In genomic region chr1:198726455-198726854, GRCh38 we compare ENCODE assay signal across 14 cellular contexts.
DNase-seq lines count a peak whose midpoint lies in the region; ATAC-seq and TF ChIP-seq lines count a peak whose summit lies in the region.
"Had no signal": no experiment of that assay in that cellular context is flagged by ENCODE, and none has a peak within 500 bp of the region (broad histone marks: within the 10 kb centered on the region; RNA-seq: fewer than 3 reads in every experiment).

No MANE protein-coding gene starts in this region.

- DNase-seq in activated naive CD4-positive, alpha-beta T cell (lab: John Stamatoyannopoulos, UW): no peak
- DNase-seq in fibroblast of the aortic adventitia (ENCODE audit: low read depth) (peak; percentile 40), stromal cell of bone marrow (ENCODE audit: low read depth) (peak; percentile 54), HuH-7 (ENCODE audit: low spot score) (no peak), Ammon's horn (ENCODE audit: low spot score) (no peak), sciatic nerve (ENCODE audit: low spot score) (no peak)
- DNase-seq: activated CD4-positive, alpha-beta T cell treated with anti-CD3 and anti-CD28 coated beads for 4 hours; effector CD8-positive, alpha-beta T cell; KBM-7; mammary epithelial cell; NCI-H1694 had no signal

- ATAC-seq in activated T-helper 17 cell treated with anti-CD3 and anti-CD28 coated beads, Interleukin-2, amount 50 U/mL, for 72 hours (replicated peaks): peak; percentile 55
- no peak for ATAC-seq in sciatic nerve

- peaks cover 75% of the 10 kb centered on the region for H3K4me1 Mint-ChIP-seq in activated naive CD4-positive, alpha-beta T cell treated with anti-CD3 and anti-CD28 coated beads, Interleukin-2, amount 50 U/mL, for 24 hours
- peaks cover 34% of the 10 kb centered on the region for H3K4me1 Mint-ChIP-seq in activated T-helper 17 cell treated with anti-CD3 and anti-CD28 coated beads, Interleukin-2, amount 50 U/mL, for 72 hours

- H3K4me3 Mint-ChIP-seq in activated naive CD4-positive, alpha-beta T cell treated with anti-CD3 and anti-CD28 coated beads, Interleukin-2, amount 50 U/mL, for 24 hours: peak overlapping the region; percentile 16
- H3K4me3 Mint-ChIP-seq in activated T-helper 17 cell treated with anti-CD3 and anti-CD28 coated beads, Interleukin-2, amount 50 U/mL, for 72 hours: peak overlapping the region; percentile 5

- no peak overlapping the region for H3K4me3 ChIP-seq in fibroblast of the aortic adventitia (ENCODE audit: low read depth, low read length)
- H3K4me3 ChIP-seq: hepatocyte had no signal

- H3K27ac Mint-ChIP-seq in activated naive CD4-positive, alpha-beta T cell treated with anti-CD3 and anti-CD28 coated beads, Interleukin-2, amount 50 U/mL, for 24 hours: peak overlapping the region; percentile 99
- peak overlapping the region; percentile 70 for H3K27ac Mint-ChIP-seq in activated T-helper 17 cell treated with anti-CD3 and anti-CD28 coated beads, Interleukin-2, amount 50 U/mL, for 72 hours

- peaks cover 34% of the 10 kb centered on the region for H3K36me3 Mint-ChIP-seq in activated naive CD4-positive, alpha-beta T cell treated with anti-CD3 and anti-CD28 coated beads, Interleukin-2, amount 50 U/mL, for 24 hours
- H3K36me3 Mint-ChIP-seq in activated T-helper 17 cell treated with anti-CD3 and anti-CD28 coated beads, Interleukin-2, amount 50 U/mL, for 72 hours (ENCODE audit: low read depth): peaks cover 97% of the 10 kb centered on the region

- intact Hi-C loops in sciatic nerve (cut with DNase I): no loop called here

- H3K9me3 Mint-ChIP-seq in activated naive CD4-positive, alpha-beta T cell treated with anti-CD3 and anti-CD28 coated beads, Interleukin-2, amount 50 U/mL, for 24 hours: peaks cover 11% of the 10 kb centered on the region
- H3K9me3 Mint-ChIP-seq in activated T-helper 17 cell treated with anti-CD3 and anti-CD28 coated beads, Interleukin-2, amount 50 U/mL, for 72 hours: no peaks in the 10 kb centered on the region

- no peak for TF ChIP-seq CTCF in fibroblast of the aortic adventitia (IDR thresholded peaks at IDR 0.05; ENCODE audit: insufficient read depth, low read length)

- H3K27me3 Mint-ChIP-seq in activated naive CD4-positive, alpha-beta T cell treated with anti-CD3 and anti-CD28 coated beads, Interleukin-2, amount 50 U/mL, for 24 hours: no peaks in the 10 kb centered on the region
- H3K27me3 Mint-ChIP-seq in activated T-helper 17 cell treated with anti-CD3 and anti-CD28 coated beads, Interleukin-2, amount 50 U/mL, for 72 hours: no peaks in the 10 kb centered on the region

Comparison
In these comparisons a context has a peak if more than half of its experiments do, and no peak if none do; other contexts are left out.
1. DNase-seq: peak in fibroblast of the aortic adventitia (single experiment) and stromal cell of bone marrow (single experiment); none in activated naive CD4-positive, alpha-beta T cell (0 of 4), HuH-7 (single experiment), Ammon's horn (single experiment) and sciatic nerve (single experiment).